In genomic region chr15:91478717-91479191, GRCh38 we compare ENCODE assay signal across 22 cellular contexts.
"Had no signal": no experiment of that assay in that cellular context is flagged by ENCODE, and none has a peak within 500 bp of the region (broad histone marks: within the 10 kb centered on the region; RNA-seq: fewer than 3 reads in every experiment).

No MANE protein-coding gene starts in this region.

- H3K9me3 ChIP-seq: gastrocnemius medialis, heart left ventricle, left ventricle myocardium inferior, neutrophil, pancreas, right lobe of liver, stomach had no signal

- H3K27me3 ChIP-seq: gastrocnemius medialis, heart left ventricle, pancreas, right lobe of liver, stomach had no signal

- H3K27ac ChIP-seq: gastrocnemius medialis, heart left ventricle, left ventricle myocardium inferior, neutrophil, pancreas, right lobe of liver, stomach had no signal

- H3K4me1 ChIP-seq: gastrocnemius medialis, heart left ventricle, left ventricle myocardium inferior, pancreas, right lobe of liver, stomach had no signal

- DNase-seq: activated CD4-positive, alpha-beta memory T cell treated with anti-CD3 and anti-CD28 coated beads, Interleukin-2, amount 10 ng/mL, durations not matched to agents 7 days and 5 days; activated CD4-positive, alpha-beta T cell treated with anti-CD3 and anti-CD28 coated beads for 4 hours; activated T-cell treated with anti-CD3 and anti-CD28 coated beads, Interleukin-2, amount 50 U/mL, for 1 hour; amniotic stem cell; effector CD4-positive, alpha-beta T cell; gastrocnemius medialis; heart left ventricle; kidney glomerular epithelial cell; left ventricle myocardium inferior; pancreas; right lobe of liver; small intestine; stimulated activated CD4-positive, alpha-beta T cell treated with anti-CD3 and anti-CD28 coated beads, Interleukin-15, amount 100 ng/mL, for 24 hours; stimulated activated CD4-positive, alpha-beta T cell treated with anti-CD3 and anti-CD28 coated beads, Interleukin-2, amount 100 ng/mL, for 48 hours; stomach; T-cell; T-helper 9 cell; trophoblast cell had no signal

- H3K36me3 Mint-ChIP-seq: activated naive CD4-positive, alpha-beta T cell treated with anti-CD3 and anti-CD28 coated beads, Interleukin-2, amount 50 U/mL, for 72 hours; memory B cell had no signal

- H3K4me3 ChIP-seq: gastrocnemius medialis, heart left ventricle, left ventricle myocardium inferior, pancreas, right lobe of liver, stomach had no signal

- H3K36me3 ChIP-seq: gastrocnemius medialis, heart left ventricle, left ventricle myocardium inferior, neutrophil, pancreas, right lobe of liver, stomach had no signal

- H3K4me1 Mint-ChIP-seq: memory B cell had no signal

- ATAC-seq: activated naive CD4-positive, alpha-beta T cell treated with anti-CD3 and anti-CD28 coated beads, Interleukin-2, amount 50 U/mL, for 72 hours; esophagus mucosa; gastrocnemius medialis; heart left ventricle; pancreas; right lobe of liver; T-cell had no signal

- H3K27me3 Mint-ChIP-seq: activated CD4-positive, alpha-beta memory T cell treated with anti-CD3 and anti-CD28 coated beads, Interleukin-2, amount 10 ng/mL, durations not matched to agents 7 days and 5 days; T-cell had no signal

- H3K4me3 Mint-ChIP-seq: activated CD4-positive, alpha-beta memory T cell treated with anti-CD3 and anti-CD28 coated beads, Interleukin-2, amount 10 ng/mL, durations not matched to agents 7 days and 5 days; memory B cell had no signal

- H3K27ac Mint-ChIP-seq: activated CD4-positive, alpha-beta memory T cell treated with anti-CD3 and anti-CD28 coated beads, Interleukin-2, amount 10 ng/mL, durations not matched to agents 7 days and 5 days; activated naive CD4-positive, alpha-beta T cell treated with anti-CD3 and anti-CD28 coated beads, Interleukin-2, amount 50 U/mL, for 72 hours; memory B cell had no signal
